In the genomic region with DNA sequence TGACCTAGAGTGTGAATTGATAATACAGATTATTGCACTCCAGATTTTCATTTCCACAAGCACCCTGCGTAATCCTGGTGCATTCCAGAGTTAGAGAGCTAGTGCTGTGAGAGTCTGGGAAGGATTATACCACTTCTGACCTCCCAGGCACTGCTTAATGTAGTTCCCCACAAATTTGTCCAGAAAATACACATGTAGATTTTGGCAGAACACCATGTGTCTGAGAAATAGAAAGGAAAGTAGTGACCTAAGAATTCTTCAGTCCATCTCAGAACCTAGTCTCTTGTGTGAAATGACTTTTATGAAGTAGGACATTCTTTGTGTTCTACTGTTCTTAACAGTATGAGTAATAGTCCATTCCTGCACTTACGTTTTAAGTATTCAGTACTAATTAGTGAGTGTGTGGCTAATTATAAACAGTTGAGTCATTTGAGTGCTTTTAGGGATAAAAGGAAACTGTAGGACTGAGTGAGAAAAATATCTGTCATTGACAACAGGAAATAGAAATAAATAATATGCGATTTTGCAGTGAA, we compare ENCODE assay signal across 10 cellular contexts. TPM values are rescaled to one million over a fixed set of nuclear protein-coding genes. Genes with fewer than 3 reads are reported as not detected.
DNase-seq lines count a peak whose midpoint lies in the region; ATAC-seq and TF ChIP-seq lines count a peak whose summit lies in the region.
"Had no signal": no experiment of that assay in that cellular context is flagged by ENCODE, and none has a peak within 500 bp of the region (broad histone marks: within the 10 kb centered on the region; RNA-seq: fewer than 3 reads in every experiment).

No MANE protein-coding gene starts in this region.

- H3K4me1 ChIP-seq in gastroesophageal sphincter: peaks cover 0 to 32% (median 3%) of the 10 kb centered on the region in 3 donors
- H3K4me1 ChIP-seq in sigmoid colon: peaks cover 0 to 30% (median 15%) of the 10 kb centered on the region in 4 donors

- TF ChIP-seq EP300 in gastroesophageal sphincter (IDR thresholded peaks at IDR 0.05) (no peak), sigmoid colon (IDR thresholded peaks at IDR 0.05) (peak in 1 of 4 donors; percentile 26)

- WGBS in gastroesophageal sphincter (ENCODE audit: low coverage in 1 of 2), 2 donors: 3 to 7% methylated on average over 3 of the region's 3 CpGs
- 62 to 81% methylated on average over 3 of the region's 3 CpGs for WGBS in sigmoid colon, 2 donors

- TF ChIP-seq CTCF in GM12865 (IDR thresholded peaks at IDR 0.05; ENCODE audit: insufficient read depth, low read depth, low read length, missing control alignments): no peak
- TF ChIP-seq CTCF in gastroesophageal sphincter (IDR thresholded peaks at IDR 0.05): no peak
- no peak for TF ChIP-seq CTCF in sigmoid colon (IDR thresholded peaks at IDR 0.05)

- H3K27me3 ChIP-seq in gastroesophageal sphincter: no peaks in the 10 kb centered on the region
- no peaks in the 10 kb centered on the region for H3K27me3 ChIP-seq in sigmoid colon

- intact Hi-C loops in sigmoid colon (cut with DNase I): no loop called here

- peaks cover 0 to 13% of the 10 kb centered on the region in 2 donors for H3K36me3 ChIP-seq in gastroesophageal sphincter
- no peaks in the 10 kb centered on the region for H3K36me3 ChIP-seq in sigmoid colon

- peaks cover 0 to 5% (median 0%) of the 10 kb centered on the region in 3 donors for H3K9me3 ChIP-seq in gastroesophageal sphincter
- peaks cover 0 to 7% (median under 1%) of the 10 kb centered on the region in 4 donors for H3K9me3 ChIP-seq in sigmoid colon

- H3K27ac ChIP-seq in gastroesophageal sphincter (peak overlapping the region; percentile 50 to 77 (median 60)), sigmoid colon (peak overlapping the region; percentile 11 to 69 (median 54))

- ATAC-seq in gastroesophageal sphincter: peak; percentile 81
- no peak for ATAC-seq in GM18868 (IDR thresholded peaks at IDR 0.05; ENCODE audit: unreplicated experiment)

- DNase-seq in GM12865 (ENCODE audit: low read depth) (peak; percentile 10), amniotic epithelial cell (ENCODE audit: low read depth) (peak; percentile 81), sigmoid colon (no peak), mesenteric fat pad (ENCODE audit: low spot score) (no peak), NAMALWA (ENCODE audit: low spot score) (no peak)
- no peak for DNase-seq in stimulated activated CD4-positive, alpha-beta T cell treated with anti-CD3 and anti-CD28 coated beads, Interleukin-15, amount 100 ng/mL, for 24 hours
- DNase-seq: KG1, T-helper 2 cell had no signal

- H3K4me3 ChIP-seq in GM12865 (ENCODE audit: low read depth, low read length) (no peak overlapping the region), gastroesophageal sphincter (no peak overlapping the region), sigmoid colon (no peak overlapping the region)

- TF ChIP-seq POLR2A in gastroesophageal sphincter (IDR thresholded peaks at IDR 0.05) (no peak), sigmoid colon (IDR thresholded peaks at IDR 0.05) (no peak)

RNA-seq across cellular contexts. Expression of a gene that starts 27.8 kb away (rescaled TPM):
- total RNA-seq in gastroesophageal sphincter (10 to 100 TPM; 10.6 to 33.6 (median 21.6) TPM), sigmoid colon (10 to 100 TPM; 12.0 to 16.3 (median 13.8) TPM), mesenteric fat pad (13.6 TPM)
- polyA plus RNA-seq in sigmoid colon: 1 to 10 TPM; 2.1 to 2.5 (median 2.4) TPM

Comparison
In these comparisons a context has a peak if more than half of its experiments do, and no peak if none do; other contexts are left out.
1. DNase-seq: peak in GM12865 (single experiment) and amniotic epithelial cell (single experiment); none in sigmoid colon (single experiment), stimulated activated CD4-positive, alpha-beta T cell treated with anti-CD3 and anti-CD28 coated beads, Interleukin-15, amount 100 ng/mL, for 24 hours (single experiment), mesenteric fat pad (single experiment) and NAMALWA (single experiment).